ENCODE assay signal across 1 cellular context in the genomic region with DNA sequence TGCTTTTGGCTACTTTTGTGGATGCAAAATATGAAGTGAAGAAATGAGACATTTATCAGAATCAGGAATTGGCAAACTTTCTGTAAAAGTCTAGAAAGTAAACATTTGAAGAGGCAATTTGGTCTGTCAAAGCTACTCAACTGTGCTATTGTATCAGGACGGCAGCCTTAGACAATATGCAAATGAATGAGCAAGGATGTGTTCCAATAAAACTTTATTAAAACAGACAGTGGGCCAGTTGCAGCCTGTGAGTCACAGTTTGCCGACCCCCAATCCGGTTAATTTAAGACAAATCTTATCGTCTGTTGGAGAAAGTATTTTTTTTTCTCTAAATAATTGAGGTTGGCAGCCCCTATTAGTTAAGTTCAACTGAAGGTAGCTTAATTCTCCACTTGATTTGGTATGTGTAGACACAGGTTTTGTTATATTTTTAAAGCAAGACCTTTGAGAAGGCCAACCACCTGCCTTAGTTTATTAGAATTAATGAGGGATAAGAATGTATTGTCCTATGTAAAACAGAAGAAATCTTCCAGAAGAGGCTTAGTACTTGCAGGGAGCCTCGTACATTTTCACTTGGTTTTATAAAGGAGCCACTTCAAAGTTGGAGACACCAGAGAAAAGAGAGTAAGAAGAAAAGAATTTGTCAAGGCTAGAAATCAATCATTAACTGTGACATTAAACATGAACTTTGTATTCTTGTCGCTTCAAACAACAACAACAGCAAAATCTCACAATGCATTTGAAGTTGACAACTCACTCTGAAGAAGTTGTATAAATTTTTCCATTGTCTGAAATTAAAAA.
TF ChIP-seq lines count a peak whose summit lies in the region.

No MANE protein-coding gene starts in this region.

TF ChIP-seq in HepG2, 621 proteins besides CTCF, POLR2A, EP300 and RAD21 (continued from another document and continues in another):
- TF ChIP-seq, protein P1, sequence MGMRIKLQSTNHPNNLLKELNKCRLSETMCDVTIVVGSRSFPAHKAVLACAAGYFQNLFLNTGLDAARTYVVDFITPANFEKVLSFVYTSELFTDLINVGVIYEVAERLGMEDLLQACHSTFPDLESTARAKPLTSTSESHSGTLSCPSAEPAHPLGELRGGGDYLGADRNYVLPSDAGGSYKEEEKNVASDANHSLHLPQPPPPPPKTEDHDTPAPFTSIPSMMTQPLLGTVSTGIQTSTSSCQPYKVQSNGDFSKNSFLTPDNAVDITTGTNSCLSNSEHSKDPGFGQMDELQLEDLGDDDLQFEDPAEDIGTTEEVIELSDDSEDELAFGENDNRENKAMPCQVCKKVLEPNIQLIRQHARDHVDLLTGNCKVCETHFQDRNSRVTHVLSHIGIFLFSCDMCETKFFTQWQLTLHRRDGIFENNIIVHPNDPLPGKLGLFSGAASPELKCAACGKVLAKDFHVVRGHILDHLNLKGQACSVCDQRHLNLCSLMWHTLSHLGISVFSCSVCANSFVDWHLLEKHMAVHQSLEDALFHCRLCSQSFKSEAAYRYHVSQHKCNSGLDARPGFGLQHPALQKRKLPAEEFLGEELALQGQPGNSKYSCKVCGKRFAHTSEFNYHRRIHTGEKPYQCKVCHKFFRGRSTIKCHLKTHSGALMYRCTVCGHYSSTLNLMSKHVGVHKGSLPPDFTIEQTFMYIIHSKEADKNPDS (CRISPR knock-in tag; IDR thresholded peaks at IDR 0.05) = no peak
- no peak for TF ChIP-seq ZNF569 (CRISPR knock-in tag; IDR thresholded peaks at IDR 0.05; ENCODE audit: borderline replicate concordance)
- TF ChIP-seq NAIF1 (CRISPR knock-in tag; IDR thresholded peaks at IDR 0.05; ENCODE audit: borderline replicate concordance) = no peak
- TF ChIP-seq HNRNPK (IDR thresholded peaks at IDR 0.05; ENCODE audit: low read depth, low read length, poor library complexity, severe bottlenecking) = no peak
- TF ChIP-seq, protein P2, sequence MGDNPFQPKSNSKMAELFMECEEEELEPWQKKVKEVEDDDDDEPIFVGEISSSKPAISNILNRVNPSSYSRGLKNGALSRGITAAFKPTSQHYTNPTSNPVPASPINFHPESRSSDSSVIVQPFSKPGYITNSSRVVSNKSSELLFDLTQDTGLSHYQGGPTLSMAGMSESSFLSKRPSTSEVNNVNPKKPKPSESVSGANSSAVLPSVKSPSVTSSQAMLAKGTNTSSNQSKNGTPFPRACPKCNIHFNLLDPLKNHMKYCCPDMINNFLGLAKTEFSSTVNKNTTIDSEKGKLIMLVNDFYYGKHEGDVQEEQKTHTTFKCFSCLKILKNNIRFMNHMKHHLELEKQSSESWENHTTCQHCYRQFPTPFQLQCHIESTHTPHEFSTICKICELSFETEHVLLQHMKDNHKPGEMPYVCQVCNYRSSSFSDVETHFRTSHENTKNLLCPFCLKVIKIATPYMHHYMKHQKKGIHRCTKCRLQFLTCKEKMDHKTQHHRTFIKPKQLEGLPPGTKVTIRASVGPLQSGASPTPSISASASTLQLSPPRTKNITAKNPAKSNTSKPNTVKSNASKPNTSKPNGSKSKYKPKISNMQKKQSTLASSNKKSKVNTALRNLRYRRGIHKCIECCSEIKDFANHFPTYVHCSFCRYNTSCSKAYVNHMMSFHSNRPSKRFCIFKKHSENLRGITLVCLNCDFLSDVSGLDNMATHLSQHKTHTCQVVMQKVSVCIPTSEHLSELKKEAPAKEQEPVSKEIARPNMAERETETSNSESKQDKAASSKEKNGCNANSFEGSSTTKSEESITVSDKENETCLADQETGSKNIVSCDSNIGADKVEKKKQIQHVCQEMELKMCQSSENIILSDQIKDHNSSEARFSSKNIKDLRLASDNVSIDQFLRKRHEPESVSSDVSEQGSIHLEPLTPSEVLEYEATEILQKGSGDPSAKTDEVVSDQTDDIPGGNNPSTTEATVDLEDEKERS (CRISPR knock-in tag; IDR thresholded peaks at IDR 0.05) = no peak
- no peak; the same call in 1 of the 2 replicates for TF ChIP-seq ZNF331 (CRISPR knock-in tag; IDR thresholded peaks at IDR 0.05)
- TF ChIP-seq TBX2 (CRISPR knock-in tag; IDR thresholded peaks at IDR 0.05; ENCODE audit: borderline replicate concordance) = no peak
- peak; percentile 77 for TF ChIP-seq FOXP1 (IDR thresholded peaks at IDR 0.05)
- TF ChIP-seq FOXP1 (CRISPR knock-in tag; IDR thresholded peaks at IDR 0.05) = peak; percentile 89
- TF ChIP-seq, protein P3, sequence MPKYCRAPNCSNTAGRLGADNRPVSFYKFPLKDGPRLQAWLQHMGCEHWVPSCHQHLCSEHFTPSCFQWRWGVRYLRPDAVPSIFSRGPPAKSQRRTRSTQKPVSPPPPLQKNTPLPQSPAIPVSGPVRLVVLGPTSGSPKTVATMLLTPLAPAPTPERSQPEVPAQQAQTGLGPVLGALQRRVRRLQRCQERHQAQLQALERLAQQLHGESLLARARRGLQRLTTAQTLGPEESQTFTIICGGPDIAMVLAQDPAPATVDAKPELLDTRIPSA (CRISPR knock-in tag; IDR thresholded peaks at IDR 0.05; ENCODE audit: borderline replicate concordance) = no peak
- no peak for TF ChIP-seq ARNT2 (CRISPR knock-in tag; IDR thresholded peaks at IDR 0.05; ENCODE audit: low read depth)
- TF ChIP-seq MBNL3 (CRISPR knock-in tag; conservative IDR thresholded peaks at IDR 0.05) = no peak
- TF ChIP-seq ZNF703 (CRISPR knock-in tag; IDR thresholded peaks at IDR 0.05; ENCODE audit: borderline replicate concordance) = no peak
- TF ChIP-seq, protein P4, sequence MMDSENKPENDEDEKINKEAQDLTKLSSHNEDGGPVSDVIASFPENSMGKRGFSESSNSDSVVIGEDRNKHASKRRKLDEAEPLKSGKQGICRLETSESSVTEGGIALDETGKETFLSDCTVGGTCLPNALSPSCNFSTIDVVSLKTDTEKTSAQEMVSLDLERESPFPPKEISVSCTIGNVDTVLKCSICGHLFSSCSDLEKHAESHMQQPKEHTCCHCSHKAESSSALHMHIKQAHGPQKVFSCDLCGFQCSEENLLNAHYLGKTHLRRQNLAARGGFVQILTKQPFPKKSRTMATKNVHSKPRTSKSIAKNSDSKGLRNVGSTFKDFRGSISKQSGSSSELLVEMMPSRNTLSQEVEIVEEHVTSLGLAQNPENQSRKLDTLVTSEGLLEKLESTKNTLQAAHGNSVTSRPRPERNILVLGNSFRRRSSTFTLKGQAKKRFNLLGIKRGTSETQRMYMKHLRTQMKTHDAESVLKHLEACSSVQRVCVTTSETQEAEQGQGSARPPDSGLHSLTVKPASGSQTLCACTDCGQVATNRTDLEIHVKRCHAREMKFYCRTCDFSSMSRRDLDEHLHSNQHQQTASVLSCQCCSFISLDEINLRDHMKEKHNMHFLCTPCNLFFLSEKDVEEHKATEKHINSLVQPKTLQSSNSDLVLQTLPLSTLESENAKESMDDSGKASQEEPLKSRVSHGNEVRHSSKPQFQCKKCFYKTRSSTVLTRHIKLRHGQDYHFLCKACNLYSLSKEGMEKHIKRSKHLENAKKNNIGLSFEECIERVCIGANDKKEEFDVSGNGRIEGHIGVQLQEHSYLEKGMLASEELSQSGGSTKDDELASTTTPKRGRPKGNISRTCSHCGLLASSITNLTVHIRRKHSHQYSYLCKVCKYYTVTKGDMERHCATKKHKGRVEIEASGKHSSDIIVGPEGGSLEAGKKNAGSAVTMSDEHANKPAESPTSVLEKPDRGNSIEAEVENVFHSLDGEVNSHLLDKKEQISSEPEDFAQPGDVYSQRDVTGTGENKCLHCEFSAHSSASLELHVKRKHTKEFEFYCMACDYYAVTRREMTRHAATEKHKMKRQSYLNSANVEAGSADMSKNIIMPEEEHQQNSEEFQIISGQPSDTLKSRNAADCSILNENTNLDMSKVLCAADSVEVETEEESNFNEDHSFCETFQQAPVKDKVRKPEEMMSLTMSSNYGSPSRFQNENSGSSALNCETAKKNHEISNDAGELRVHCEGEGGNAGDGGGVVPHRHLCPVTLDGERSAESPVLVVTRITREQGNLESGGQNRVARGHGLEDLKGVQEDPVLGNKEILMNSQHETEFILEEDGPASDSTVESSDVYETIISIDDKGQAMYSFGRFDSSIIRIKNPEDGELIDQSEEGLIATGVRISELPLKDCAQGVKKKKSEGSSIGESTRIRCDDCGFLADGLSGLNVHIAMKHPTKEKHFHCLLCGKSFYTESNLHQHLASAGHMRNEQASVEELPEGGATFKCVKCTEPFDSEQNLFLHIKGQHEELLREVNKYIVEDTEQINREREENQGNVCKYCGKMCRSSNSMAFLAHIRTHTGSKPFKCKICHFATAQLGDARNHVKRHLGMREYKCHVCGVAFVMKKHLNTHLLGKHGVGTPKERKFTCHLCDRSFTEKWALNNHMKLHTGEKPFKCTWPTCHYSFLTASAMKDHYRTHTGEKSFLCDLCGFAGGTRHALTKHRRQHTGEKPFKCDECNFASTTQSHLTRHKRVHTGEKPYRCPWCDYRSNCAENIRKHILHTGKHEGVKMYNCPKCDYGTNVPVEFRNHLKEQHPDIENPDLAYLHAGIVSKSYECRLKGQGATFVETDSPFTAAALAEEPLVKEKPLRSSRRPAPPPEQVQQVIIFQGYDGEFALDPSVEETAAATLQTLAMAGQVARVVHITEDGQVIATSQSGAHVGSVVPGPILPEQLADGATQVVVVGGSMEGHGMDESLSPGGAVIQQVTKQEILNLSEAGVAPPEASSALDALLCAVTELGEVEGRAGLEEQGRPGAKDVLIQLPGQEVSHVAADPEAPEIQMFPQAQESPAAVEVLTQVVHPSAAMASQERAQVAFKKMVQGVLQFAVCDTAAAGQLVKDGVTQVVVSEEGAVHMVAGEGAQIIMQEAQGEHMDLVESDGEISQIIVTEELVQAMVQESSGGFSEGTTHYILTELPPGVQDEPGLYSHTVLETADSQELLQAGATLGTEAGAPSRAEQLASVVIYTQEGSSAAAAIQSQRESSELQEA (CRISPR knock-in tag; IDR thresholded peaks at IDR 0.05; ENCODE audit: not compliant biosample characterization) = no peak
- no peak for TF ChIP-seq BHLHE40 (IDR thresholded peaks at IDR 0.05; ENCODE audit: low read length)
- no peak for TF ChIP-seq EED (CRISPR knock-in tag; IDR thresholded peaks at IDR 0.05)
- TF ChIP-seq, protein P5, sequence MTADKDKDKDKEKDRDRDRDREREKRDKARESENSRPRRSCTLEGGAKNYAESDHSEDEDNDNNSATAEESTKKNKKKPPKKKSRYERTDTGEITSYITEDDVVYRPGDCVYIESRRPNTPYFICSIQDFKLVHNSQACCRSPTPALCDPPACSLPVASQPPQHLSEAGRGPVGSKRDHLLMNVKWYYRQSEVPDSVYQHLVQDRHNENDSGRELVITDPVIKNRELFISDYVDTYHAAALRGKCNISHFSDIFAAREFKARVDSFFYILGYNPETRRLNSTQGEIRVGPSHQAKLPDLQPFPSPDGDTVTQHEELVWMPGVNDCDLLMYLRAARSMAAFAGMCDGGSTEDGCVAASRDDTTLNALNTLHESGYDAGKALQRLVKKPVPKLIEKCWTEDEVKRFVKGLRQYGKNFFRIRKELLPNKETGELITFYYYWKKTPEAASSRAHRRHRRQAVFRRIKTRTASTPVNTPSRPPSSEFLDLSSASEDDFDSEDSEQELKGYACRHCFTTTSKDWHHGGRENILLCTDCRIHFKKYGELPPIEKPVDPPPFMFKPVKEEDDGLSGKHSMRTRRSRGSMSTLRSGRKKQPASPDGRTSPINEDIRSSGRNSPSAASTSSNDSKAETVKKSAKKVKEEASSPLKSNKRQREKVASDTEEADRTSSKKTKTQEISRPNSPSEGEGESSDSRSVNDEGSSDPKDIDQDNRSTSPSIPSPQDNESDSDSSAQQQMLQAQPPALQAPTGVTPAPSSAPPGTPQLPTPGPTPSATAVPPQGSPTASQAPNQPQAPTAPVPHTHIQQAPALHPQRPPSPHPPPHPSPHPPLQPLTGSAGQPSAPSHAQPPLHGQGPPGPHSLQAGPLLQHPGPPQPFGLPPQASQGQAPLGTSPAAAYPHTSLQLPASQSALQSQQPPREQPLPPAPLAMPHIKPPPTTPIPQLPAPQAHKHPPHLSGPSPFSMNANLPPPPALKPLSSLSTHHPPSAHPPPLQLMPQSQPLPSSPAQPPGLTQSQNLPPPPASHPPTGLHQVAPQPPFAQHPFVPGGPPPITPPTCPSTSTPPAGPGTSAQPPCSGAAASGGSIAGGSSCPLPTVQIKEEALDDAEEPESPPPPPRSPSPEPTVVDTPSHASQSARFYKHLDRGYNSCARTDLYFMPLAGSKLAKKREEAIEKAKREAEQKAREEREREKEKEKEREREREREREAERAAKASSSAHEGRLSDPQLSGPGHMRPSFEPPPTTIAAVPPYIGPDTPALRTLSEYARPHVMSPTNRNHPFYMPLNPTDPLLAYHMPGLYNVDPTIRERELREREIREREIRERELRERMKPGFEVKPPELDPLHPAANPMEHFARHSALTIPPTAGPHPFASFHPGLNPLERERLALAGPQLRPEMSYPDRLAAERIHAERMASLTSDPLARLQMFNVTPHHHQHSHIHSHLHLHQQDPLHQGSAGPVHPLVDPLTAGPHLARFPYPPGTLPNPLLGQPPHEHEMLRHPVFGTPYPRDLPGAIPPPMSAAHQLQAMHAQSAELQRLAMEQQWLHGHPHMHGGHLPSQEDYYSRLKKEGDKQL (CRISPR knock-in tag; IDR thresholded peaks at IDR 0.05; ENCODE audit: low read depth) = no peak
- no peak for TF ChIP-seq KMT2A (CRISPR knock-in tag; IDR thresholded peaks at IDR 0.05)
- no peak for TF ChIP-seq ZNF264 (CRISPR knock-in tag; IDR thresholded peaks at IDR 0.05)
- TF ChIP-seq REXO4 (CRISPR knock-in tag; IDR thresholded peaks at IDR 0.05; ENCODE audit: borderline replicate concordance) = no peak
- TF ChIP-seq, protein P6, sequence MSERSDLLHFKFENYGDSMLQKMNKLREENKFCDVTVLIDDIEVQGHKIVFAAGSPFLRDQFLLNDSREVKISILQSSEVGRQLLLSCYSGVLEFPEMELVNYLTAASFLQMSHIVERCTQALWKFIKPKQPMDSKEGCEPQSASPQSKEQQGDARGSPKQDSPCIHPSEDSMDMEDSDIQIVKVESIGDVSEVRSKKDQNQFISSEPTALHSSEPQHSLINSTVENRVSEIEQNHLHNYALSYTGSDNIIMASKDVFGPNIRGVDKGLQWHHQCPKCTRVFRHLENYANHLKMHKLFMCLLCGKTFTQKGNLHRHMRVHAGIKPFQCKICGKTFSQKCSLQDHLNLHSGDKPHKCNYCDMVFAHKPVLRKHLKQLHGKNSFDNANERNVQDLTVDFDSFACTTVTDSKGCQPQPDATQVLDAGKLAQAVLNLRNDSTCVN (CRISPR knock-in tag; IDR thresholded peaks at IDR 0.05; ENCODE audit: borderline replicate concordance) = no peak
- TF ChIP-seq FOXK2 (IDR thresholded peaks at IDR 0.05) = peak; percentile 54; the same call in 1 of the 2 replicates
- TF ChIP-seq, protein P7, sequence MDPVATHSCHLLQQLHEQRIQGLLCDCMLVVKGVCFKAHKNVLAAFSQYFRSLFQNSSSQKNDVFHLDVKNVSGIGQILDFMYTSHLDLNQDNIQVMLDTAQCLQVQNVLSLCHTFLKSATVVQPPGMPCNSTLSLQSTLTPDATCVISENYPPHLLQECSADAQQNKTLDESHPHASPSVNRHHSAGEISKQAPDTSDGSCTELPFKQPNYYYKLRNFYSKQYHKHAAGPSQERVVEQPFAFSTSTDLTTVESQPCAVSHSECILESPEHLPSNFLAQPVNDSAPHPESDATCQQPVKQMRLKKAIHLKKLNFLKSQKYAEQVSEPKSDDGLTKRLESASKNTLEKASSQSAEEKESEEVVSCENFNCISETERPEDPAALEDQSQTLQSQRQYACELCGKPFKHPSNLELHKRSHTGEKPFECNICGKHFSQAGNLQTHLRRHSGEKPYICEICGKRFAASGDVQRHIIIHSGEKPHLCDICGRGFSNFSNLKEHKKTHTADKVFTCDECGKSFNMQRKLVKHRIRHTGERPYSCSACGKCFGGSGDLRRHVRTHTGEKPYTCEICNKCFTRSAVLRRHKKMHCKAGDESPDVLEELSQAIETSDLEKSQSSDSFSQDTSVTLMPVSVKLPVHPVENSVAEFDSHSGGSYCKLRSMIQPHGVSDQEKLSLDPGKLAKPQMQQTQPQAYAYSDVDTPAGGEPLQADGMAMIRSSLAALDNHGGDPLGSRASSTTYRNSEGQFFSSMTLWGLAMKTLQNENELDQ (CRISPR knock-in tag; IDR thresholded peaks at IDR 0.05; ENCODE audit: borderline replicate concordance) = no peak
- no peak for TF ChIP-seq CBX1 (IDR thresholded peaks at IDR 0.05; ENCODE audit: low read depth)
